In the genomic region with DNA sequence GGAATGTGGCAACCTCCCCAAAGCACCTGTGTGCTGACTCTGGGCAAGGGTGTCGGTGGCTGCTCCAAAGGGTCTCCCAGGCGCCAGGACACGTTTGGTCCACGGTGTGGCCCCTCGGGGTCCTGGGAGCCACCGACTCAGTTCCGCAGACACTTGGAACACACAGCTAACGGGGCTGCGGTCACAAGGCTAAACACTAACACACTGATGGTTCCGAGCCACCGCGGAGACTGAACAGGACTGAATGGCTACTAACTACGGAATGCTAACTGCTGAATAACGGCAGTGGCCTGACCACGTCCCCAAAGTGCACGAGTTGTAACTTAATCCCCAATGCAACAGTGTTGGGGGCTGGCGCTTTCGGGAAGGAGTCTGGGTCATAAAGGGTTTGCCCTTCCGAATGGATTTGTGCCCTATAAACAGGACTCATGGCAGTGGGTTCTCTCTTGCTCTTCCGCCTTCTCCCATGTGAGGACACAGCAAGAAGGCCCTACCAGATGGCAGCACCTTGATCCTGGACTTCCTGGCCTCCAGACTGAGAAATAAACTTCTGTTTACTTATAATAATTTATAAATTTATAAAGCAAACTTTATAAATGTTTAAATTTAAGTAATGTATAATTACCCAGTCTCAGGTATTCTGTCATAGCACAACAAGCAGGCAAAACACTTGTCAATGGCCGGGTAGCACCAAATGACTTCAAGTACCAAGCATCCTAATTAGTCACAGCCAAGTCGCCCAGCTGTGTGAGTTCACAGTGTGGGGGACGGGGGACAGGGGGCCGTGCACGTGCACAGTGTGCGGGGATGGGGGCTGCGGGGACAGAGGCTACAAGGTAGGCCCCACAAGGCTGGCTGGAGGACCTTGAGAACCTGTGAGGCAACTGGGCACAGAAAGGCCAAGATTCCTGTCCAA, we compare ENCODE assay signal across 14 cellular contexts. TPM values are rescaled to one million over a fixed set of nuclear protein-coding genes. Genes with fewer than 3 reads are reported as not detected.
A peak's percentile ranks its signal among the peaks of the same experiment; 100 is the strongest.
DNase-seq lines count a peak whose midpoint lies in the region; ATAC-seq, FAIRE-seq and TF ChIP-seq lines count a peak whose summit lies in the region.
"Had no signal": no experiment of that assay in that cellular context is flagged by ENCODE, and none has a peak within 500 bp of the region (broad histone marks: within the 10 kb centered on the region; RNA-seq: fewer than 3 reads in every experiment).

No MANE protein-coding gene starts in this region.

- H3K18ac ChIP-seq in H9 (ENCODE audit: insufficient read length, low read depth, low read length): no peak overlapping the region

- no peak for TF ChIP-seq CTCF in H9 (conservative IDR thresholded peaks at IDR 0.05)

- H4K5ac ChIP-seq in H9 (ENCODE audit: insufficient read length, low read depth, low read length): no peak overlapping the region

- no peak overlapping the region for H4K8ac ChIP-seq in H9 (replicated peaks; ENCODE audit: insufficient read length, low read depth, low read length)

- no CpG with 5 or more reads among the region's 27 CpGs for WGBS in H9 (ENCODE audit: extremely low coverage, insufficient read length, low lambda C conversion rate)

- peak overlapping the region; percentile 24 to 72; a peak in 4 of 5 replicates for H3K4me3 Mint-ChIP-seq in H9
- H3K4me3 Mint-ChIP-seq in T-cell: peak overlapping the region in 2 of 3 donors; percentile 39 to 42
- peak overlapping the region in 6 of 8 donors; percentile 13 to 75 (median 59) for H3K4me3 Mint-ChIP-seq in naive B cell
- H3K4me3 Mint-ChIP-seq: dendritic cell treated with granulocyte-macrophage colony-stimulating factor and Interleukin-4, amounts not matched to agents 40 ng/mL and 50 ng/mL, for 4 days had no signal

- no peak for DNase-seq in H9
- DNase-seq in T-cell: no peak
- DNase-seq in naive B cell: no peak
- no peak for DNase-seq in GM12891 (ENCODE audit: insufficient read length, low spot score)
- no peak for DNase-seq in HEK293T (ENCODE audit: extremely low spot score)
- DNase-seq: foreskin keratinocyte; NCI-H2029 treated with DMSO at 0.1 percent for 48 hours; PC-9; stimulated activated CD4-positive, alpha-beta T cell treated with anti-CD3 and anti-CD28 coated beads, Interleukin-1b, Interleukin-23, amount 100 ng/mL, for 48 hours; stimulated activated naive CD4-positive, alpha-beta T cell had no signal

- H3K27ac Mint-ChIP-seq in H9 (peak overlapping the region in 1 of 3 experiments; percentile 82; a peak in 1 of 7 replicates), T-cell (no peak overlapping the region), naive B cell (no peak overlapping the region)
- H3K27ac Mint-ChIP-seq: activated naive CD4-positive, alpha-beta T cell treated with anti-CD3 and anti-CD28 coated beads, Interleukin-2, amount 50 U/mL, for 72 hours; dendritic cell treated with granulocyte-macrophage colony-stimulating factor and Interleukin-4, amounts not matched to agents 40 ng/mL and 50 ng/mL, for 4 days had no signal

- no peak overlapping the region for H2AK5ac ChIP-seq in H9 (ENCODE audit: insufficient read length, low read length)

- H3K23me2 ChIP-seq in H9 (ENCODE audit: insufficient read length, low read depth, low read length, poor library complexity, severe bottlenecking): peaks cover 5% of the 10 kb centered on the region

- H3K27me3 Mint-ChIP-seq in H9 (ENCODE audit: low read depth): peaks cover 70% of the 10 kb centered on the region
- peaks cover 7 to 26% of the 10 kb centered on the region in 2 donors for H3K27me3 Mint-ChIP-seq in T-cell
- H3K27me3 Mint-ChIP-seq in naive B cell: peaks cover 8 to 35% (median 18%) of the 10 kb centered on the region in 3 donors

- H3K9ac ChIP-seq in H9 (ENCODE audit: extremely low read depth, insufficient read length, low read length): no peak overlapping the region

- H3K36me3 Mint-ChIP-seq in H9 (ENCODE audit: insufficient read depth in 1 of 3, low read depth in 3 of 3) (peaks cover 0 to 7% (median 0%) of the 10 kb centered on the region in 3 experiments; a peak in 1 of 7 replicates), T-cell (peaks cover 5% of the 10 kb centered on the region), naive B cell (peaks cover 0 to 8% of the 10 kb centered on the region in 2 donors)

- no peak overlapping the region for H2BK120ac ChIP-seq in H9 (ENCODE audit: low read depth, low read length, poor library complexity, severe bottlenecking)

- H3K79me1 ChIP-seq in H9 (ENCODE audit: insufficient read depth, low read depth, low read length, poor library complexity, severe bottlenecking): no peaks in the 10 kb centered on the region

- no peak overlapping the region for H2BK12ac ChIP-seq in H9 (ENCODE audit: insufficient read length, low read depth, low read length)

- H3K79me2 ChIP-seq in H9 (ENCODE audit: insufficient read depth, low read length): no peaks in the 10 kb centered on the region

- H3K4me1 Mint-ChIP-seq in H9 (peaks cover 3 to 9% of the 10 kb centered on the region in 2 experiments; a peak in 3 of 4 replicates), T-cell (peaks cover 0 to 7% (median 4%) of the 10 kb centered on the region in 3 donors), naive B cell (peaks cover 3 to 8% (median 6%) of the 10 kb centered on the region in 3 donors)

- no peak for FAIRE-seq in GM12891 (lab: Jason Lieb, UNC)

- POLR2A ChIA-PET in T-cell (lab: Charles Lee): no interaction called here
- POLR2A ChIA-PET in HEK293T (lab: Yijun Ruan, JAX): interaction anchor here (2.0 kb wide), 1 partner anchor 20 kb away, joined by 10 read pairs; a partner anchor contains a TSS

- H2BK5ac ChIP-seq in H9 (ENCODE audit: insufficient read length, low read length): no peak overlapping the region

- CTCF ChIA-PET in T-cell (lab: Charles Lee) (interaction anchor here in 1 of 2 donors (0.6 kb wide), 1 partner anchor 13 kb away, joined by 6 read pairs; no protein-coding TSS in a partner anchor), HEK293T (lab: Yijun Ruan, JAX) (no interaction called here)

- ATAC-seq in T-cell (replicated peaks in 1 of 4) (no peak), naive B cell (ENCODE audit: low read depth in 2 of 2) (no peak), HG03378 (IDR thresholded peaks at IDR 0.05; ENCODE audit: unreplicated experiment) (no peak)
- ATAC-seq: activated naive CD4-positive, alpha-beta T cell treated with anti-CD3 and anti-CD28 coated beads, Interleukin-2, amount 50 U/mL, for 72 hours had no signal

- H3K27me3 ChIP-seq in H9 (ENCODE audit: insufficient read depth, low read length): peaks cover 4% of the 10 kb centered on the region; the same call in 1 of the 2 replicates
- H3K27me3 ChIP-seq: ovary had no signal

- peaks cover 2% of the 10 kb centered on the region for H4K20me1 ChIP-seq in H9 (ENCODE audit: control insufficient read depth, insufficient read depth, insufficient read length)

- no peak overlapping the region for H3K4ac ChIP-seq in H9 (ENCODE audit: low read depth, low read length)

- H3K23ac ChIP-seq in H9 (ENCODE audit: insufficient read length, low read depth, low read length): no peak overlapping the region

- H2BK20ac ChIP-seq in H9 (ENCODE audit: low read depth, low read length, poor library complexity, severe bottlenecking): no peak overlapping the region

- no peak overlapping the region for H3K4me2 ChIP-seq in H9 (ENCODE audit: insufficient read depth, insufficient read length, low read length)
- H3K4me2 ChIP-seq: PC-9 had no signal

- TF ChIP-seq POLR2A in GM12891 (IDR thresholded peaks at IDR 0.05; ENCODE audit: low read depth, low read length): no peak

- no peak overlapping the region for H2BK15ac ChIP-seq in H9 (ENCODE audit: low read depth, low read length)

- H3K9me3 Mint-ChIP-seq in H9 (peaks cover 0 to 8% of the 10 kb centered on the region in 2 experiments; a peak in 2 of 5 replicates), T-cell (peaks cover 3 to 10% (median 10%) of the 10 kb centered on the region in 3 donors), naive B cell (peaks cover 4 to 17% (median 8%) of the 10 kb centered on the region in 7 donors)

- H3K4me1 ChIP-seq in H9 (ENCODE audit: insufficient read depth, low read length): no peaks in the 10 kb centered on the region
- H3K4me1 ChIP-seq: foreskin keratinocyte had no signal

- H2AFZ ChIP-seq in H9 (ENCODE audit: low read length): no peak overlapping the region
- H2AFZ ChIP-seq: PC-9 had no signal

- no peak overlapping the region for H3K56ac ChIP-seq in H9 (ENCODE audit: insufficient read length, low read depth, low read length)

- H3K14ac ChIP-seq in H9 (ENCODE audit: insufficient read depth, low read length): no peak overlapping the region

- no peaks in the 10 kb centered on the region for H3K9me3 ChIP-seq in H9 (ENCODE audit: control insufficient read depth, low read depth, low read length)

- H4K91ac ChIP-seq in H9 (ENCODE audit: insufficient read length, low read depth, low read length): no peak overlapping the region

- H3K27ac ChIP-seq in H9 (ENCODE audit: insufficient read length, low read depth, low read length): no peak overlapping the region
- H3K27ac ChIP-seq: foreskin keratinocyte, ovary, PC-9 had no signal

- H3T11ph ChIP-seq in H9 (ENCODE audit: low read length): no peak overlapping the region

TF ChIP-seq in GM12891, 5 proteins besides CTCF, POLR2A, EP300 and RAD21 (continues in another document):
- no peak for TF ChIP-seq TAF1 (IDR thresholded peaks at IDR 0.05; ENCODE audit: low read depth, low read length)
- no peak for TF ChIP-seq POLR2AphosphoS5 (IDR thresholded peaks at IDR 0.05; ENCODE audit: low read depth, low read length)

TF ChIP-seq in HEK293T, 16 proteins besides CTCF, POLR2A, EP300 and RAD21 (continues in another document):
- no peak for TF ChIP-seq FOXM1 (IDR thresholded peaks at IDR 0.05; ENCODE audit: borderline replicate concordance)
- no peak for TF ChIP-seq ARNT (IDR thresholded peaks at IDR 0.05)
- TF ChIP-seq ELF4 (IDR thresholded peaks at IDR 0.05): no peak

RNA-seq across cellular contexts. Expression of a gene that starts 2.3 kb away (rescaled TPM):
- total RNA-seq in H9 (2021) (25.8 and 27.4 TPM in 2 replicates), T-cell (1 to 10 TPM in 3 of 5 donors, under 1 TPM in 2; 0.50 to 3.1 (median 1.1) TPM)
- polyA plus RNA-seq in naive B cell (ENCODE audit: low read depth in 6 of 6): 1 to 10 TPM in 1 of 6 donors, under 1 TPM in 3, not detected in 2; 0.12 to 1.4 (median 0.28) TPM
- polyA plus RNA-seq in GM12891 (2012; ENCODE audit: low read depth, missing spikeins): 0.37 TPM

RNA-seq across cellular contexts. Expression of a gene that starts 19.4 kb away (rescaled TPM):
- total RNA-seq in H9 (2021): 149 and 153 TPM in 2 replicates
- 100 to 1,000 TPM; 147 to 320 (median 300) TPM for total RNA-seq in T-cell
- 100 to 1,000 TPM in 1 of 6 donors, 10 to 100 TPM in 5; 40.2 to 132 (median 67.5) TPM for polyA plus RNA-seq in naive B cell (ENCODE audit: low read depth in 6 of 6)
- polyA plus RNA-seq in GM12891 (2012; ENCODE audit: low read depth, missing spikeins): 60.0 TPM

RNA-seq across cellular contexts. Expression of a gene that starts 28.7 kb away (rescaled TPM):
- total RNA-seq in H9 (2021) (69.2 and 71.5 TPM in 2 replicates), T-cell (under 1 TPM; 0.19 to 0.49 (median 0.32) TPM)
- 1 to 10 TPM in 1 of 6 donors, under 1 TPM in 1, not detected in 4; 0.54 to 1.1 TPM for polyA plus RNA-seq in naive B cell (ENCODE audit: low read depth in 6 of 6)
- 8.0 TPM for polyA plus RNA-seq in GM12891 (2012; ENCODE audit: low read depth, missing spikeins)
- total RNA-seq: foreskin keratinocyte, ovary, PC-9 had no signal
- polyA plus RNA-seq: foreskin keratinocyte, ovary had no signal

RNA-seq across cellular contexts. Expression of a gene that starts 36.0 kb away (rescaled TPM):
- total RNA-seq in H9 (2021): 0.44 and 0.46 TPM in 2 replicates
- under 1 TPM; 0.15 to 0.47 (median 0.23) TPM for total RNA-seq in T-cell
- 1 to 10 TPM in 1 of 6 donors, under 1 TPM in 5; 0.10 to 1.3 (median 0.51) TPM for polyA plus RNA-seq in naive B cell (ENCODE audit: low read depth in 6 of 6)
- 0.19 TPM for polyA plus RNA-seq in GM12891 (2012; ENCODE audit: low read depth, missing spikeins)

RNA-seq across cellular contexts. Expression of a gene that starts 46.4 kb away (rescaled TPM):
- total RNA-seq in H9 (2021): 0.70 and 0.79 TPM in 2 replicates
- not detected for total RNA-seq in T-cell
- polyA plus RNA-seq in naive B cell (ENCODE audit: low read depth in 6 of 6): not detected
- polyA plus RNA-seq in GM12891 (2012; ENCODE audit: low read depth, missing spikeins): not detected
- total RNA-seq: activated naive CD4-positive, alpha-beta T cell treated with anti-CD3 and anti-CD28 coated beads, Interleukin-2, amount 50 U/mL, for 72 hours; ovary had no signal
- polyA plus RNA-seq: ovary had no signal

Comparison
In these comparisons a context has a peak if more than half of its experiments do, and no peak if none do; other contexts are left out.
1. RNA of a gene that starts 28.7 kb away (total RNA-seq): 69.2 to 71.5 TPM in H9; 0.19 to 0.49 TPM in T-cell; every median in the first group is over 10 times any median in the second.
2. Peak in every context shown above with its lines, with median percentiles within 50 percentile points of each other: H3K4me3 Mint-ChIP-seq.